ENCODE assay signal across 24 cellular contexts in genomic region chr12:9235519-9235918, GRCh38. TPM values are rescaled to one million over a fixed set of nuclear protein-coding genes. Genes with fewer than 3 reads are reported as not detected.
"Had no signal": no experiment of that assay in that cellular context is flagged by ENCODE, and none has a peak within 500 bp of the region (broad histone marks: within the 10 kb centered on the region; RNA-seq: fewer than 3 reads in every experiment).

No MANE protein-coding gene starts in this region.

- H3K36me3 ChIP-seq: colonic mucosa, esophagus muscularis mucosa, esophagus squamous epithelium, gastrocnemius medialis, gastroesophageal sphincter, heart left ventricle, heart right ventricle had no signal

- DNase-seq: colonic mucosa; cortex of kidney; dermis blood vessel endothelial cell; dorsolateral prefrontal cortex; effector CD4-positive, alpha-beta T cell; effector CD8-positive, alpha-beta T cell; effector memory CD4-positive, alpha-beta T cell; effector memory CD8-positive, alpha-beta T cell; endodermal cell; erythroblast; esophagus squamous epithelium; foreskin fibroblast; foreskin keratinocyte; foreskin melanocyte; gastrocnemius medialis; glutamatergic neuron; head of caudate nucleus; heart left ventricle; heart right ventricle had no signal

- H3K4me3 ChIP-seq: colonic mucosa, coronary artery, dorsolateral prefrontal cortex, esophagus muscularis mucosa, esophagus squamous epithelium, gastrocnemius medialis, gastroesophageal sphincter, heart left ventricle, heart right ventricle had no signal

- H3K27ac ChIP-seq: colonic mucosa, coronary artery, dorsolateral prefrontal cortex, epithelial cell of prostate, esophagus muscularis mucosa, esophagus squamous epithelium, foreskin keratinocyte, gastrocnemius medialis, gastroesophageal sphincter, heart left ventricle, heart right ventricle had no signal

- H3K9me3 ChIP-seq: colonic mucosa, esophagus muscularis mucosa, esophagus squamous epithelium, gastrocnemius medialis, gastroesophageal sphincter, heart left ventricle, heart right ventricle had no signal

- H3K27me3 ChIP-seq: colonic mucosa, dorsolateral prefrontal cortex, esophagus muscularis mucosa, esophagus squamous epithelium, gastrocnemius medialis, gastroesophageal sphincter, heart left ventricle, heart right ventricle had no signal

RNA-seq across cellular contexts. Expression of gene PZP, which starts 27.3 kb away (rescaled TPM):
- polyA plus RNA-seq: fibroblast of lung, foreskin keratinocyte had no signal
